In genomic region chr9:78115073-78115472, GRCh38 we compare ENCODE assay signal across 9 cellular contexts.
DNase-seq lines count a peak whose midpoint lies in the region; ATAC-seq and TF ChIP-seq lines count a peak whose summit lies in the region.
"Had no signal": no experiment of that assay in that cellular context is flagged by ENCODE, and none has a peak within 500 bp of the region (broad histone marks: within the 10 kb centered on the region; RNA-seq: fewer than 3 reads in every experiment).

No MANE protein-coding gene starts in this region.

- TF ChIP-seq CTCF in RWPE2 (IDR thresholded peaks at IDR 0.05; ENCODE audit: poor library complexity, severe bottlenecking) = peak; percentile 20
- TF ChIP-seq CTCF in sigmoid colon (IDR thresholded peaks at IDR 0.05) = no peak
- no peak for TF ChIP-seq CTCF in ascending aorta (IDR thresholded peaks at IDR 0.05)

- in situ Hi-C loops in HAP-1 (cut with MboI; ENCODE audit: low sequenced_read_pairs) = loop anchor here (25.0 kb wide), 1 partner anchor 678 kb away; no protein-coding TSS in a partner anchor

- intact Hi-C loops in sigmoid colon (cut with DNase I) (no loop called here), ascending aorta (cut with DNase I) (no loop called here)

- H3K4me1 ChIP-seq in HAP-1 (no peaks in the 10 kb centered on the region), RWPE2 (ENCODE audit: insufficient read depth, poor library complexity, severe bottlenecking) (peaks cover 4% of the 10 kb centered on the region), sigmoid colon (no peaks in the 10 kb centered on the region), ascending aorta (no peaks in the 10 kb centered on the region)

- no peaks in the 10 kb centered on the region for H3K9me3 ChIP-seq in HAP-1
- no peaks in the 10 kb centered on the region for H3K9me3 ChIP-seq in RWPE2 (ENCODE audit: severe bottlenecking)
- no peaks in the 10 kb centered on the region for H3K9me3 ChIP-seq in sigmoid colon
- no peaks in the 10 kb centered on the region for H3K9me3 ChIP-seq in ascending aorta

- no peak for ATAC-seq in RWPE2 (ENCODE audit: low read depth)
- ATAC-seq in GM21619 (IDR thresholded peaks at IDR 0.05; ENCODE audit: unreplicated experiment) = no peak

- 78 to 99% methylated on average over 1 of the region's 1 CpG for WGBS in sigmoid colon, 2 donors

- TF ChIP-seq EP300 in sigmoid colon (IDR thresholded peaks at IDR 0.05) = no peak

- TF ChIP-seq POLR2A in sigmoid colon (IDR thresholded peaks at IDR 0.05) = no peak

- DNase-seq in CD1c-positive myeloid dendritic cell (ENCODE audit: extremely low spot score) (peak; percentile 42), HAP-1 (ENCODE audit: low spot score in 2 of 2) (peak; percentile 25 to 36), RWPE2 (ENCODE audit: low spot score) (no peak), kidney tubule cell (ENCODE audit: low spot score) (peak; percentile 21), glomerular visceral epithelial cell (ENCODE audit: extremely low spot score) (no peak), sigmoid colon (no peak), ascending aorta (ENCODE audit: low spot score in 2 of 2) (no peak)
- DNase-seq: NCI-H524 treated with DMSO at 0.1 percent for 48 hours had no signal

- no peak overlapping the region for H3K4me3 ChIP-seq in HAP-1
- no peak overlapping the region for H3K4me3 ChIP-seq in RWPE2 (ENCODE audit: severe bottlenecking)
- H3K4me3 ChIP-seq in sigmoid colon = no peak overlapping the region
- H3K4me3 ChIP-seq in ascending aorta = no peak overlapping the region

- H3K27ac ChIP-seq in RWPE2 (ENCODE audit: poor library complexity, severe bottlenecking) (no peak overlapping the region), sigmoid colon (no peak overlapping the region), ascending aorta (no peak overlapping the region)

- H3K36me3 ChIP-seq in HAP-1 (replicated peaks) = no peaks in the 10 kb centered on the region
- no peaks in the 10 kb centered on the region for H3K36me3 ChIP-seq in RWPE2 (ENCODE audit: low read depth)
- no peaks in the 10 kb centered on the region for H3K36me3 ChIP-seq in sigmoid colon
- H3K36me3 ChIP-seq in ascending aorta = no peaks in the 10 kb centered on the region

- H3K27me3 ChIP-seq in HAP-1 (ENCODE audit: low read depth) (no peaks in the 10 kb centered on the region), RWPE2 (ENCODE audit: insufficient read depth, poor library complexity, severe bottlenecking) (no peaks in the 10 kb centered on the region), sigmoid colon (no peaks in the 10 kb centered on the region), ascending aorta (no peaks in the 10 kb centered on the region)

Comparison
In these comparisons a context has a peak if more than half of its experiments do, and no peak if none do; other contexts are left out.
1. DNase-seq: peak in CD1c-positive myeloid dendritic cell (single experiment), HAP-1 (2 of 2) and kidney tubule cell (single experiment); none in RWPE2 (single experiment), glomerular visceral epithelial cell (single experiment), sigmoid colon (single experiment) and ascending aorta (0 of 2).